In the genomic region with DNA sequence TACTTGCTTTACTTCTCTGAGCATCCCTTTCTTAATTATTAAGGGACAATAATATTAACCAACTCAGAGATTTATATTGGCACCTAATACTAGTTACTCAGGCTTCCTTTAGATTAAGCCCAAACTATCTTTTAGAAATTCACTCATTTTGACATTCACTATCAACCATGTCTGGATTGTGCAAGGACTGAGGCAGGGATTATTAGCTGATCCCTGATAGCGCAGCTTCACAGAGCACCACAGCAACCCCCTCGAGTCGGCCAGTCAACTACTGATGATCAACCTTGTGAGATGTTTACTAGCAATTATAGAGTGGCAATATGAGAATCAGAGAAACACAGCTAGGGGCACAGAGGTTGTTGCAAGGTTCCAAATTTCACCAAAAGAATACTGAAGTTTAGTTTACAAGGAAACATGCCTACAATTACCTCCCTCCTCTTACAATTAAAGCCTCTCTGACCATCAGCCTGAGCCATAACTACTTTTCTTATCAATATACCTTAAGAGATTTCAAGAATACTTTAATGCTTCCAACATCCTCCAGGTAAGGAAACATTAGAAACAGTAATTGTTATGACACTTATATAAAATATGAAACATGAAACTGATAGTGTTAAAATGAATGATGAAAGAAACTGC, we compare ENCODE assay signal across 1 cellular context.
TF ChIP-seq lines count a peak whose summit lies in the region.

No MANE protein-coding gene starts in this region.

TF ChIP-seq in HepG2, 621 proteins besides CTCF, POLR2A, EP300 and RAD21 (continued from another document):
- TF ChIP-seq, protein P1, sequence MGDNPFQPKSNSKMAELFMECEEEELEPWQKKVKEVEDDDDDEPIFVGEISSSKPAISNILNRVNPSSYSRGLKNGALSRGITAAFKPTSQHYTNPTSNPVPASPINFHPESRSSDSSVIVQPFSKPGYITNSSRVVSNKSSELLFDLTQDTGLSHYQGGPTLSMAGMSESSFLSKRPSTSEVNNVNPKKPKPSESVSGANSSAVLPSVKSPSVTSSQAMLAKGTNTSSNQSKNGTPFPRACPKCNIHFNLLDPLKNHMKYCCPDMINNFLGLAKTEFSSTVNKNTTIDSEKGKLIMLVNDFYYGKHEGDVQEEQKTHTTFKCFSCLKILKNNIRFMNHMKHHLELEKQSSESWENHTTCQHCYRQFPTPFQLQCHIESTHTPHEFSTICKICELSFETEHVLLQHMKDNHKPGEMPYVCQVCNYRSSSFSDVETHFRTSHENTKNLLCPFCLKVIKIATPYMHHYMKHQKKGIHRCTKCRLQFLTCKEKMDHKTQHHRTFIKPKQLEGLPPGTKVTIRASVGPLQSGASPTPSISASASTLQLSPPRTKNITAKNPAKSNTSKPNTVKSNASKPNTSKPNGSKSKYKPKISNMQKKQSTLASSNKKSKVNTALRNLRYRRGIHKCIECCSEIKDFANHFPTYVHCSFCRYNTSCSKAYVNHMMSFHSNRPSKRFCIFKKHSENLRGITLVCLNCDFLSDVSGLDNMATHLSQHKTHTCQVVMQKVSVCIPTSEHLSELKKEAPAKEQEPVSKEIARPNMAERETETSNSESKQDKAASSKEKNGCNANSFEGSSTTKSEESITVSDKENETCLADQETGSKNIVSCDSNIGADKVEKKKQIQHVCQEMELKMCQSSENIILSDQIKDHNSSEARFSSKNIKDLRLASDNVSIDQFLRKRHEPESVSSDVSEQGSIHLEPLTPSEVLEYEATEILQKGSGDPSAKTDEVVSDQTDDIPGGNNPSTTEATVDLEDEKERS (CRISPR knock-in tag; IDR thresholded peaks at IDR 0.05), result no peak
- TF ChIP-seq KLF15 (CRISPR knock-in tag; IDR thresholded peaks at IDR 0.05; ENCODE audit: borderline replicate concordance) (no peak), ZNF282 (IDR thresholded peaks at IDR 0.05; ENCODE audit: partially characterized antibody) (no peak), NFRKB (IDR thresholded peaks at IDR 0.05) (no peak), ZFP90 (CRISPR knock-in tag; IDR thresholded peaks at IDR 0.05; ENCODE audit: borderline replicate concordance) (no peak)
